1 cellular context compared by ENCODE assay signal in the genomic region with DNA sequence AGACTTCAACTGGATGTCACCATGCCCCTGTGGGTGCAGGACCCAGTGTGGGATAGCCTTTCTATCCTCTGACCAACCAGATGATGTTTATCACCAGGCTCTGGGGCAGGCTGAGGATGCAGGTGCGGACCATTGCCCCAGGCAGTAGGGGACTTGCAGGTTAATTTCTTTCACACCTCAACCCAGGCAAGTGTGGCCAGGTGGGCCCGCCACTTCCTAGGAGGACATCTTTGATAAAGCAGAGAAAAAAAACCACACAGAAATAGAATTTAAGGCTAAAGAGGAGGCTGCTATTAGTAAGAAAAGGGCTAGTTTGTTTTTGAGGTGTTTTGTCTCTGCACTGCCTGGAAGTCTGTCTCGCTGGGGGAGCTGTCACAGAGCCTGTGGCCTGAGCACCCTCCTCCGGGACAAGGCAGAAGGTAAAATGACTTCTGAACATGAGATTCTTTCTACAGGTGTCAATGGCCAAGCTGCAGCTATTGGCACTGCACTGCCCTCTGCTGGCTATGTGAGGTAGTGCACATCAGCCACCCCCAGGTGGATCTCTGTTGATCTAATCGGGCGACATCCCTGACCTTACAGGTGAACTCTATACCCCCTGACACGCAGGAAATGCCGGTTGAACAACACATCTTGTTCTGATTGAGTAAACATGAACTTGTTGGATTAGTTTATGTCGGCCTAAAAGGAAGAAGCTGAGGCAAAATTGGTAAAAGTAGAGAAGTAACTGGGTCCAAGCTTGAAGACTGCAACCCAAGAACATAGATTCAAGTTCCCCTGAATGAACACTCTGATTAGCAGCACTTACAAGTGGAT.
TF ChIP-seq lines count a peak whose summit lies in the region.

No MANE protein-coding gene starts in this region.

TF ChIP-seq in HepG2, 621 proteins besides CTCF, POLR2A, EP300 and RAD21 (continued from another document and continues in another):
- TF ChIP-seq HINFP (CRISPR knock-in tag; IDR thresholded peaks at IDR 0.05; ENCODE audit: low read depth) (0 out of 2 replicates have a peak, but pooled peaks have one; percentile 34), STAG1 (CRISPR knock-in tag; IDR thresholded peaks at IDR 0.05) (peak; percentile 94), POLR2G (IDR thresholded peaks at IDR 0.05; ENCODE audit: low read depth, low read length) (no peak), ARID3A (IDR thresholded peaks at IDR 0.05; ENCODE audit: low read depth, low read length) (peak; percentile 59), ZNF766 (CRISPR knock-in tag; IDR thresholded peaks at IDR 0.05; ENCODE audit: borderline replicate concordance) (0 out of 2 replicates have a peak, but pooled peaks have one; percentile 16), NBN (conservative IDR thresholded peaks at IDR 0.05) (no peak), SOX6 (IDR thresholded peaks at IDR 0.05) (no peak), SOX6 (CRISPR knock-in tag; IDR thresholded peaks at IDR 0.05) (peak; percentile 50), ZNF329 (CRISPR knock-in tag; IDR thresholded peaks at IDR 0.05; ENCODE audit: low read depth) (0 out of 2 replicates have a peak, but pooled peaks have one; percentile 34), ZNF761 (CRISPR knock-in tag; conservative IDR thresholded peaks at IDR 0.05) (0 out of 2 replicates have a peak, but pooled peaks have one; percentile 48), ELF3 (CRISPR knock-in tag; IDR thresholded peaks at IDR 0.05) (peak; percentile 39; the same call in 1 of the 2 replicates), MAFF (IDR thresholded peaks at IDR 0.05; ENCODE audit: low read depth, low read length) (no peak), NFIC (IDR thresholded peaks at IDR 0.05; ENCODE audit: low read length) (no peak), ZNF136 (CRISPR knock-in tag; IDR thresholded peaks at IDR 0.05; ENCODE audit: low read depth) (no peak), TEAD3 (CRISPR knock-in tag; optimal IDR thresholded peaks at IDR 0.05; ENCODE audit: borderline replicate concordance) (peak; percentile 34), GATAD2A (CRISPR knock-in tag; IDR thresholded peaks at IDR 0.05) (peak; percentile 47; the same call in 1 of the 2 replicates), CBX5 (CRISPR knock-in tag; IDR thresholded peaks at IDR 0.05; ENCODE audit: borderline replicate concordance) (0 out of 2 replicates have a peak, but pooled peaks have one; percentile 22), ZNF224 (CRISPR knock-in tag; IDR thresholded peaks at IDR 0.05) (0 out of 2 replicates have a peak, but pooled peaks have one; percentile 51), ZNF577 (CRISPR knock-in tag; IDR thresholded peaks at IDR 0.05; ENCODE audit: borderline replicate concordance, low read depth) (no peak), NFKBIZ (CRISPR knock-in tag; IDR thresholded peaks at IDR 0.05) (no peak), YEATS2 (CRISPR knock-in tag; IDR thresholded peaks at IDR 0.05; ENCODE audit: borderline replicate concordance) (0 out of 2 replicates have a peak, but pooled peaks have one; percentile 37), TGIF2 (CRISPR knock-in tag; IDR thresholded peaks at IDR 0.05) (peak; percentile 44; the same call in 1 of the 2 replicates), TCF7 (IDR thresholded peaks at IDR 0.05; ENCODE audit: low read depth) (no peak), NR2F1 (CRISPR knock-in tag; IDR thresholded peaks at IDR 0.05) (peak; percentile 65 to 67; a peak in 2 of 4 replicates), MAZ (IDR thresholded peaks at IDR 0.05; ENCODE audit: borderline replicate concordance, low read depth, low read length) (no peak), MAZ (CRISPR knock-in tag; IDR thresholded peaks at IDR 0.05; ENCODE audit: low read depth) (no peak), BORCS8-MEF2B (CRISPR knock-in tag; IDR thresholded peaks at IDR 0.05) (peak; percentile 68; the same call in 1 of the 2 replicates), ZNF350 (CRISPR knock-in tag; IDR thresholded peaks at IDR 0.05; ENCODE audit: borderline replicate concordance, low read depth) (0 out of 2 replicates have a peak, but pooled peaks have one; percentile 41), ZNF124 (CRISPR knock-in tag; IDR thresholded peaks at IDR 0.05) (0 out of 2 replicates have a peak, but pooled peaks have one; percentile 31), TSC22D2 (CRISPR knock-in tag; IDR thresholded peaks at IDR 0.05; ENCODE audit: borderline replicate concordance) (0 out of 2 replicates have a peak, but pooled peaks have one; percentile 30), NFIB (CRISPR knock-in tag; IDR thresholded peaks at IDR 0.05; ENCODE audit: borderline replicate concordance) (no peak), ZEB1 (IDR thresholded peaks at IDR 0.05; ENCODE audit: insufficient replicate concordance, low read depth) (peak; percentile 54), EED (CRISPR knock-in tag; IDR thresholded peaks at IDR 0.05) (no peak)
- TF ChIP-seq, protein P1, sequence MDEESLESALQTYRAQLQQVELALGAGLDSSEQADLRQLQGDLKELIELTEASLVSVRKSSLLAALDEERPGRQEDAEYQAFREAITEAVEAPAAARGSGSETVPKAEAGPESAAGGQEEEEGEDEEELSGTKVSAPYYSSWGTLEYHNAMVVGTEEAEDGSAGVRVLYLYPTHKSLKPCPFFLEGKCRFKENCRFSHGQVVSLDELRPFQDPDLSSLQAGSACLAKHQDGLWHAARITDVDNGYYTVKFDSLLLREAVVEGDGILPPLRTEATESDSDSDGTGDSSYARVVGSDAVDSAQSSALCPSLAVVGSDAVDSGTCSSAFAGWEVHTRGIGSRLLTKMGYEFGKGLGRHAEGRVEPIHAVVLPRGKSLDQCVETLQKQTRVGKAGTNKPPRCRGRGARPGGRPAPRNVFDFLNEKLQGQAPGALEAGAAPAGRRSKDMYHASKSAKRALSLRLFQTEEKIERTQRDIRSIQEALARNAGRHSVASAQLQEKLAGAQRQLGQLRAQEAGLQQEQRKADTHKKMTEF (CRISPR knock-in tag; IDR thresholded peaks at IDR 0.05), result peak; percentile 62; the same call in 1 of the 2 replicates
- TF ChIP-seq, protein P2, sequence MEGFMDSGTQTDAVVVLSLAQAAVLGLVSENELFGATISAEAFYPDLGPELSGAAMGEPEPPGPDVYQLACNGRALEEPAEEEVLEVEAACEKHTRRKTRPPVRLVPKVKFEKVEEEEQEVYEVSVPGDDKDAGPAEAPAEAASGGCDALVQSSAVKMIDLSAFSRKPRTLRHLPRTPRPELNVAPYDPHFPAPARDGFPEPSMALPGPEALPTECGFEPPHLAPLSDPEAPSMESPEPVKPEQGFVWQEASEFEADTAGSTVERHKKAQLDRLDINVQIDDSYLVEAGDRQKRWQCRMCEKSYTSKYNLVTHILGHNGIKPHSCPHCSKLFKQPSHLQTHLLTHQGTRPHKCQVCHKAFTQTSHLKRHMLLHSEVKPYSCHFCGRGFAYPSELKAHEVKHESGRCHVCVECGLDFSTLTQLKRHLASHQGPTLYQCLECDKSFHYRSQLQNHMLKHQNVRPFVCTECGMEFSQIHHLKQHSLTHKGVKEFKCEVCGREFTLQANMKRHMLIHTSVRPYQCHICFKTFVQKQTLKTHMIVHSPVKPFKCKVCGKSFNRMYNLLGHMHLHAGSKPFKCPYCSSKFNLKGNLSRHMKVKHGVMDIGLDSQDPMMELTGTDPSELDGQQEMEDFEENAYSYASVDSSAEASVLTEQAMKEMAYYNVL (CRISPR knock-in tag; IDR thresholded peaks at IDR 0.05; ENCODE audit: borderline replicate concordance), result 0 out of 2 replicates have a peak, but pooled peaks have one; percentile 41
- TF ChIP-seq, protein P3, sequence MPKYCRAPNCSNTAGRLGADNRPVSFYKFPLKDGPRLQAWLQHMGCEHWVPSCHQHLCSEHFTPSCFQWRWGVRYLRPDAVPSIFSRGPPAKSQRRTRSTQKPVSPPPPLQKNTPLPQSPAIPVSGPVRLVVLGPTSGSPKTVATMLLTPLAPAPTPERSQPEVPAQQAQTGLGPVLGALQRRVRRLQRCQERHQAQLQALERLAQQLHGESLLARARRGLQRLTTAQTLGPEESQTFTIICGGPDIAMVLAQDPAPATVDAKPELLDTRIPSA (CRISPR knock-in tag; IDR thresholded peaks at IDR 0.05; ENCODE audit: borderline replicate concordance), result no peak
- TF ChIP-seq, protein P4, sequence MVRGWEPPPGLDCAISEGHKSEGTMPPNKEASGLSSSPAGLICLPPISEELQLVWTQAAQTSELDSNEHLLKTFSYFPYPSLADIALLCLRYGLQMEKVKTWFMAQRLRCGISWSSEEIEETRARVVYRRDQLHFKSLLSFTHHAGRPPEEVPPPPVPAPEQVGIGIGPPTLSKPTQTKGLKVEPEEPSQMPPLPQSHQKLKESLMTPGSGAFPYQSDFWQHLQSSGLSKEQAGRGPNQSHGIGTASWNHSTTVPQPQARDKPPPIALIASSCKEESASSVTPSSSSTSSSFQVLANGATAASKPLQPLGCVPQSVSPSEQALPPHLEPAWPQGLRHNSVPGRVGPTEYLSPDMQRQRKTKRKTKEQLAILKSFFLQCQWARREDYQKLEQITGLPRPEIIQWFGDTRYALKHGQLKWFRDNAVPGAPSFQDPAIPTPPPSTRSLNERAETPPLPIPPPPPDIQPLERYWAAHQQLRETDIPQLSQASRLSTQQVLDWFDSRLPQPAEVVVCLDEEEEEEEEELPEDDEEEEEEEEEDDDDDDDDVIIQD (CRISPR knock-in tag; IDR thresholded peaks at IDR 0.05; ENCODE audit: low read depth), result peak; percentile 14; the same call in 1 of the 2 replicates
- TF ChIP-seq, protein P5, sequence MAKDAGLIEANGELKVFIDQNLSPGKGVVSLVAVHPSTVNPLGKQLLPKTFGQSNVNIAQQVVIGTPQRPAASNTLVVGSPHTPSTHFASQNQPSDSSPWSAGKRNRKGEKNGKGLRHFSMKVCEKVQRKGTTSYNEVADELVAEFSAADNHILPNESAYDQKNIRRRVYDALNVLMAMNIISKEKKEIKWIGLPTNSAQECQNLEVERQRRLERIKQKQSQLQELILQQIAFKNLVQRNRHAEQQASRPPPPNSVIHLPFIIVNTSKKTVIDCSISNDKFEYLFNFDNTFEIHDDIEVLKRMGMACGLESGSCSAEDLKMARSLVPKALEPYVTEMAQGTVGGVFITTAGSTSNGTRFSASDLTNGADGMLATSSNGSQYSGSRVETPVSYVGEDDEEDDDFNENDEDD (CRISPR knock-in tag; IDR thresholded peaks at IDR 0.05; ENCODE audit: borderline replicate concordance), result 0 out of 2 replicates have a peak, but pooled peaks have one; percentile 22
- TF ChIP-seq, protein P6, sequence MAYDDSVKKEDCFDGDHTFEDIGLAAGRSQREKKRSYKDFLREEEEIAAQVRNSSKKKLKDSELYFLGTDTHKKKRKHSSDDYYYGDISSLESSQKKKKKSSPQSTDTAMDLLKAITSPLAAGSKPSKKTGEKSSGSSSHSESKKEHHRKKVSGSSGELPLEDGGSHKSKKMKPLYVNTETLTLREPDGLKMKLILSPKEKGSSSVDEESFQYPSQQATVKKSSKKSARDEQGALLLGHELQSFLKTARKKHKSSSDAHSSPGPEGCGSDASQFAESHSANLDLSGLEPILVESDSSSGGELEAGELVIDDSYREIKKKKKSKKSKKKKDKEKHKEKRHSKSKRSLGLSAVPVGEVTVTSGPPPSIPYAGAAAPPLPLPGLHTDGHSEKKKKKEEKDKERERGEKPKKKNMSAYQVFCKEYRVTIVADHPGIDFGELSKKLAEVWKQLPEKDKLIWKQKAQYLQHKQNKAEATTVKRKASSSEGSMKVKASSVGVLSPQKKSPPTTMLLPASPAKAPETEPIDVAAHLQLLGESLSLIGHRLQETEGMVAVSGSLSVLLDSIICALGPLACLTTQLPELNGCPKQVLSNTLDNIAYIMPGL (CRISPR knock-in tag; IDR thresholded peaks at IDR 0.05; ENCODE audit: borderline replicate concordance in 1 of 2, low read depth in 1 of 2), result 0 out of 4 replicates have a peak, but pooled peaks have one; percentile 29 to 44
- TF ChIP-seq, protein P7, sequence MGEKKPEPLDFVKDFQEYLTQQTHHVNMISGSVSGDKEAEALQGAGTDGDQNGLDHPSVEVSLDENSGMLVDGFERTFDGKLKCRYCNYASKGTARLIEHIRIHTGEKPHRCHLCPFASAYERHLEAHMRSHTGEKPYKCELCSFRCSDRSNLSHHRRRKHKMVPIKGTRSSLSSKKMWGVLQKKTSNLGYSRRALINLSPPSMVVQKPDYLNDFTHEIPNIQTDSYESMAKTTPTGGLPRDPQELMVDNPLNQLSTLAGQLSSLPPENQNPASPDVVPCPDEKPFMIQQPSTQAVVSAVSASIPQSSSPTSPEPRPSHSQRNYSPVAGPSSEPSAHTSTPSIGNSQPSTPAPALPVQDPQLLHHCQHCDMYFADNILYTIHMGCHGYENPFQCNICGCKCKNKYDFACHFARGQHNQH (CRISPR knock-in tag; IDR thresholded peaks at IDR 0.05), result peak; percentile 70; the same call in 1 of the 2 replicates
